In genomic region chr19:13055213-13056051, GRCh38 we compare ENCODE assay signal across 9 cellular contexts. TPM values are rescaled to one million over a fixed set of nuclear protein-coding genes. Genes with fewer than 3 reads are reported as not detected.
DNase-seq lines count a peak whose midpoint lies in the region; ATAC-seq and TF ChIP-seq lines count a peak whose summit lies in the region.
"Had no signal": no experiment of that assay in that cellular context is flagged by ENCODE, and none has a peak within 500 bp of the region (broad histone marks: within the 10 kb centered on the region; RNA-seq: fewer than 3 reads in every experiment).

No MANE protein-coding gene starts in this region.

- H3K9me3 ChIP-seq in thoracic aorta = no peaks in the 10 kb centered on the region

- ATAC-seq in thoracic aorta (ENCODE audit: insufficient number of reproducible peaks, low FRiP score, low read depth) (peak; percentile 46), GM21447 (IDR thresholded peaks at IDR 0.05; ENCODE audit: unreplicated experiment) (no peak), GM18867 (IDR thresholded peaks at IDR 0.05; ENCODE audit: unreplicated experiment) (no peak)
- no peak for ATAC-seq in stimulated activated effector memory CD8-positive, alpha-beta T cell treated with anti-CD3 and anti-CD28 coated beads, Interleukin-12 subunit alpha, Interleukin-12 subunit beta, amount 100 ng/mL, for 72 hours

- no peaks in the 10 kb centered on the region for H3K36me3 Mint-ChIP-seq in stimulated activated effector memory CD8-positive, alpha-beta T cell treated with anti-CD3 and anti-CD28 coated beads, Interleukin-12 subunit alpha, Interleukin-12 subunit beta, amount 100 ng/mL, for 72 hours

- H3K27me3 ChIP-seq in thoracic aorta (replicated peaks; ENCODE audit: insufficient read depth) = no peaks in the 10 kb centered on the region

- H3K36me3 ChIP-seq in thoracic aorta = no peaks in the 10 kb centered on the region

- H3K4me3 ChIP-seq in thoracic aorta = peak overlapping the region; percentile 59

- H3K9me3 Mint-ChIP-seq in stimulated activated effector memory CD8-positive, alpha-beta T cell treated with anti-CD3 and anti-CD28 coated beads, Interleukin-12 subunit alpha, Interleukin-12 subunit beta, amount 100 ng/mL, for 72 hours = no peaks in the 10 kb centered on the region

- DNase-seq in HS-5 (ENCODE audit: low read depth) = peak; percentile 77
- DNase-seq in cerebellar cortex (ENCODE audit: low spot score) = peak; percentile 61
- DNase-seq in left kidney (ENCODE audit: low read depth, low spot score) = peak; percentile 74
- peak; percentile 55 for DNase-seq in thoracic aorta (ENCODE audit: low spot score)
- DNase-seq in stimulated activated effector memory CD8-positive, alpha-beta T cell treated with anti-CD3 and anti-CD28 coated beads, Interleukin-12 subunit alpha, Interleukin-12 subunit beta, amount 100 ng/mL, for 72 hours (ENCODE audit: low spot score in 2 of 2) = no peak
- DNase-seq in NCI-H2081 treated with DMSO at 0.1 percent for 48 hours (lab: John Stamatoyannopoulos, UW) = no peak
- DNase-seq: activated CD4-positive, alpha-beta T cell treated with anti-CD3 and anti-CD28 coated beads, Interleukin-2, amount 50 U/mL, for 48 hours had no signal

- H3K4me1 ChIP-seq in thoracic aorta (ENCODE audit: control insufficient read depth in 1 of 2, low read depth in 2 of 2) = peaks cover 88 to 100% of the 10 kb centered on the region in 2 donors

- H3K4me1 Mint-ChIP-seq in stimulated activated effector memory CD8-positive, alpha-beta T cell treated with anti-CD3 and anti-CD28 coated beads, Interleukin-12 subunit alpha, Interleukin-12 subunit beta, amount 100 ng/mL, for 72 hours = peaks cover 14% of the 10 kb centered on the region

- H3K4me3 Mint-ChIP-seq in stimulated activated effector memory CD8-positive, alpha-beta T cell treated with anti-CD3 and anti-CD28 coated beads, Interleukin-12 subunit alpha, Interleukin-12 subunit beta, amount 100 ng/mL, for 72 hours = no peak overlapping the region

- peak overlapping the region; percentile 99 to 100 for H3K27ac ChIP-seq in thoracic aorta

- no peak overlapping the region for H3K27ac Mint-ChIP-seq in stimulated activated effector memory CD8-positive, alpha-beta T cell treated with anti-CD3 and anti-CD28 coated beads, Interleukin-12 subunit alpha, Interleukin-12 subunit beta, amount 100 ng/mL, for 72 hours

- no peak for TF ChIP-seq CTCF in thoracic aorta (IDR thresholded peaks at IDR 0.05)

RNA-seq across cellular contexts. Expression of gene LYL1, which starts 47.2 kb away (rescaled TPM):
- 10 to 100 TPM; 10.6 to 36.1 TPM for total RNA-seq in thoracic aorta

Comparison
In these comparisons a context has a peak if more than half of its experiments do, and no peak if none do; other contexts are left out.
1. DNase-seq: peak in HS-5 (single experiment), cerebellar cortex (single experiment), left kidney (single experiment) and thoracic aorta (single experiment); none in stimulated activated effector memory CD8-positive, alpha-beta T cell treated with anti-CD3 and anti-CD28 coated beads, Interleukin-12 subunit alpha, Interleukin-12 subunit beta, amount 100 ng/mL, for 72 hours (0 of 2) and NCI-H2081 treated with DMSO at 0.1 percent for 48 hours (single experiment).